Comparison of ENCODE assay signal across 7 cellular contexts in genomic region chr17:19376799-19377198, GRCh38. TPM values are rescaled to one million over a fixed set of nuclear protein-coding genes. Genes with fewer than 3 reads are reported as not detected.
DNase-seq lines count a peak whose midpoint lies in the region; ATAC-seq and TF ChIP-seq lines count a peak whose summit lies in the region.

No MANE protein-coding gene starts in this region.

- H3K27ac Mint-ChIP-seq in osteocyte (ENCODE audit: unreplicated experiment): peak overlapping the region; percentile 100

- H3K27me3 ChIP-seq in H7 (ENCODE audit: control insufficient read depth, insufficient read depth, low read length) (no peaks in the 10 kb centered on the region), endocrine pancreas (ENCODE audit: control insufficient read depth, insufficient read depth, low read length) (no peaks in the 10 kb centered on the region)

- H3K36me3 ChIP-seq in H7 (replicated peaks; ENCODE audit: control insufficient read depth, insufficient read depth, low read length) (peaks cover 21% of the 10 kb centered on the region), endocrine pancreas (ENCODE audit: control insufficient read depth, insufficient read depth, low read length) (no peaks in the 10 kb centered on the region)

- H3K4me3 Mint-ChIP-seq in osteocyte (ENCODE audit: unreplicated experiment): peak overlapping the region; percentile 100

- H3K4me3 ChIP-seq in H7 (ENCODE audit: insufficient read depth, low read depth, low read length): peak overlapping the region; percentile 77
- H3K4me3 ChIP-seq in endocrine pancreas (ENCODE audit: control insufficient read depth, insufficient read depth, low read length): peak overlapping the region; percentile 98

- H3K36me3 Mint-ChIP-seq in osteocyte (ENCODE audit: unreplicated experiment): peaks cover 15% of the 10 kb centered on the region

- H3K27me3 Mint-ChIP-seq in osteocyte (ENCODE audit: unreplicated experiment): no peaks in the 10 kb centered on the region

- no peaks in the 10 kb centered on the region for H3K9me3 Mint-ChIP-seq in osteocyte (ENCODE audit: unreplicated experiment)

- no peaks in the 10 kb centered on the region for H3K4me1 ChIP-seq in endocrine pancreas (ENCODE audit: control insufficient read depth, insufficient read depth, low read length)

- peaks cover 19% of the 10 kb centered on the region for H3K4me1 Mint-ChIP-seq in osteocyte (ENCODE audit: unreplicated experiment)

- H3K9ac ChIP-seq in endocrine pancreas (ENCODE audit: control insufficient read depth, insufficient read depth, low read length): peak overlapping the region; percentile 6

- no peak for TF ChIP-seq CTCF in osteocyte (IDR thresholded peaks at IDR 0.05)

- DNase-seq in H7 (no peak), NCI-H748 (lab: John Stamatoyannopoulos, UW; ENCODE audit: unreplicated experiment) (peak; percentile 82), osteocyte (ENCODE audit: extremely low spot score, unreplicated experiment) (no peak), NCI-H1694 (lab: John Stamatoyannopoulos, UW) (no peak)

- no peaks in the 10 kb centered on the region for H3K9me3 ChIP-seq in endocrine pancreas (ENCODE audit: control insufficient read depth, low read length)

- ATAC-seq in GM21515 (IDR thresholded peaks at IDR 0.05; ENCODE audit: unreplicated experiment) (no peak), HG03039 (IDR thresholded peaks at IDR 0.05; ENCODE audit: unreplicated experiment) (no peak)

RNA-seq across cellular contexts. Expression of gene MAPK7, which starts 1.5 kb away (rescaled TPM):
- total RNA-seq in H7 (2014; rRNA removed; shearing (Covaris generic)): 26.1 and 30.4 TPM in 2 replicates
- total RNA-seq in osteocyte: 33.9 and 37.1 TPM in 2 replicates

RNA-seq across cellular contexts. Expression of gene MFAP4, which starts 10.2 kb away (rescaled TPM):
- 22.2 and 24.8 TPM in 2 replicates for total RNA-seq in H7 (2014; rRNA removed; shearing (Covaris generic))
- 73.4 and 85.8 TPM in 2 replicates for total RNA-seq in osteocyte

RNA-seq across cellular contexts. Expression of gene B9D1, which starts 14.3 kb away (rescaled TPM):
- total RNA-seq in H7 (2014; rRNA removed; shearing (Covaris generic)): 61.5 and 63.5 TPM in 2 replicates
- 15.8 and 16.5 TPM in 2 replicates for total RNA-seq in osteocyte

RNA-seq across cellular contexts. Expression of gene RNF112, which starts 34.2 kb away (rescaled TPM):
- total RNA-seq in H7 (2014; rRNA removed; shearing (Covaris generic)): 2.3 and 3.0 TPM in 2 replicates
- total RNA-seq in osteocyte: 0.39 and 0.89 TPM in 2 replicates
